ENCODE assay signal across 1 cellular context in genomic region chrX:1477801-1478458, GRCh38.
TF ChIP-seq lines count a peak whose summit lies in the region.

No MANE protein-coding gene starts in this region.

TF ChIP-seq in GM12878, 131 proteins besides CTCF, POLR2A, EP300 and RAD21:
- TF ChIP-seq POLR2AphosphoS2 (IDR thresholded peaks at IDR 0.05; ENCODE audit: low read depth, low read length) (peak; percentile 61; the same call in 1 of the 2 replicates), DPF2 (IDR thresholded peaks at IDR 0.05) (no peak)
TF ChIP-seq in GM12878: peak in this region for 1.
